In the genomic region with DNA sequence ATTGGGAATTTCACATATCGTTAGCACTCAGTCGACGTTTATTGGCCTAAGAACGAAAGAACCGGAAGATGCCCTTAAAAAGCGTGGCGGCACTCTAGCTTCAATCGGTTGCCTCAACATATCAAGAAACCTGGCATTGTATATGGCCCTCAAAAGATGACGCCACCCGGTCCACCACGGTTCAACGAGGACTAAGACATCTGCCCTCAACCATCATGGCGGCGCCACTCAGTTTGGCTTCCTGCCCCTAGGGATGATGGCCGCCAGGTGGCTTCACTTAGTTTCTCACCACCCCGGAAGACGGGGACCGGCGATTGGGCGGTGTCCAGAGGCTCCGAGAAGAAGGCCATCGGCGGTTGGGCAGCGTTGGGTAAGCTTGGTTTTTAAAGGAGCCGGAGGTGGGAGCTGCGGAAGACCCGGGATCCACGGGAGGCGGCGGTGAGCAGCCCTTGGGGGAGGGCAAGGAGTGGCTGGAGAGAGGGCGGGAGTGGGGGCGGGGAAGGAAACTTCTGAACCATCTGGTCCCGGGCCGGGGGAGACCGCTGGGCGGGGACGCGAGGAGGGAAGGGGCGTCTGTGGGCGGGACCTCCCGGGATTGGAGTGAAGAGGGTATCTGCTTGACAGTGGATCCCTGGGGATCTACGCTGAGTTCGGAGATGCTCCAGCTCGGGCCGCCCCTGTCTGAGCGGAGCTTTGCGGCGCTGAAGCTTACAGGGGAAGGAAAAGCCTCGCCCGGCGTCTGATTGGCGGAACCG, we compare ENCODE assay signal across 1 cellular context.
TF ChIP-seq lines count a peak whose summit lies in the region.

TSS of gene PRR14 (plus strand) at position 592 of the 755 bp plus-strand sequence. CDS start 686 bp downstream, outside the sequence.

TF ChIP-seq in HepG2, 621 proteins besides CTCF, POLR2A, EP300 and RAD21 (continued from another document and continues in another):
- TF ChIP-seq DZIP1 (CRISPR knock-in tag; IDR thresholded peaks at IDR 0.05) = no peak
- no peak for TF ChIP-seq GPBP1L1 (CRISPR knock-in tag; IDR thresholded peaks at IDR 0.05)
- peak; percentile 2 for TF ChIP-seq ZNF407 (CRISPR knock-in tag; IDR thresholded peaks at IDR 0.05; ENCODE audit: not compliant biosample characterization)
- no peak; the same call in 1 of the 2 replicates for TF ChIP-seq ZNF615 (CRISPR knock-in tag; IDR thresholded peaks at IDR 0.05; ENCODE audit: borderline replicate concordance)
- no peak; the same call in 1 of the 2 replicates for TF ChIP-seq ZNF331 (CRISPR knock-in tag; IDR thresholded peaks at IDR 0.05)
- TF ChIP-seq AKNA (CRISPR knock-in tag; IDR thresholded peaks at IDR 0.05; ENCODE audit: borderline replicate concordance) = no peak
- no peak for TF ChIP-seq SP1 (IDR thresholded peaks at IDR 0.05)
- peak; percentile 49 for TF ChIP-seq SP1 (CRISPR knock-in tag; IDR thresholded peaks at IDR 0.05)
- no peak for TF ChIP-seq KLF13 (CRISPR knock-in tag; IDR thresholded peaks at IDR 0.05)
- no peak for TF ChIP-seq TRIM24 (CRISPR knock-in tag; IDR thresholded peaks at IDR 0.05)
- TF ChIP-seq SATB2 (CRISPR knock-in tag; IDR thresholded peaks at IDR 0.05) = no peak
- no peak for TF ChIP-seq ZNF468 (CRISPR knock-in tag; IDR thresholded peaks at IDR 0.05)
- TF ChIP-seq PITX1 (CRISPR knock-in tag; IDR thresholded peaks at IDR 0.05) = peak; percentile 70; the same call in 1 of the 2 replicates
- peak; percentile 70; the same call in 1 of the 2 replicates for TF ChIP-seq SNAPC2 (CRISPR knock-in tag; IDR thresholded peaks at IDR 0.05)
- TF ChIP-seq ZNF614 (CRISPR knock-in tag; IDR thresholded peaks at IDR 0.05; ENCODE audit: borderline replicate concordance) = peak; percentile 62; the same call in 1 of the 2 replicates
- TF ChIP-seq ZNF713 (CRISPR knock-in tag; IDR thresholded peaks at IDR 0.05) = 0 out of 2 replicates have a peak, but pooled peaks have one; percentile 27
- TF ChIP-seq ZNF781 (CRISPR knock-in tag; IDR thresholded peaks at IDR 0.05; ENCODE audit: borderline replicate concordance, not compliant biosample characterization) = no peak
- no peak for TF ChIP-seq DNMT1 (CRISPR knock-in tag; IDR thresholded peaks at IDR 0.05)
- TF ChIP-seq ZKSCAN8 (CRISPR knock-in tag; IDR thresholded peaks at IDR 0.05; ENCODE audit: borderline replicate concordance) = peak; percentile 17; the same call in 1 of the 2 replicates
- no peak for TF ChIP-seq AKAP8 (CRISPR knock-in tag; IDR thresholded peaks at IDR 0.05)
- TF ChIP-seq ZBTB4 (CRISPR knock-in tag; IDR thresholded peaks at IDR 0.05; ENCODE audit: borderline replicate concordance) = no peak; the same call in 1 of the 2 replicates
- TF ChIP-seq REST (IDR thresholded peaks at IDR 0.05; ENCODE audit: borderline replicate concordance in 1 of 2, low read depth in 1 of 2, low read length in 2 of 2) = no peak
- no peak for TF ChIP-seq MBD4 (IDR thresholded peaks at IDR 0.05; ENCODE audit: borderline replicate concordance, low read length)
